In genomic region chr2:9189901-9190300, GRCh38 we compare ENCODE assay signal across 19 cellular contexts. TPM values are rescaled to one million over a fixed set of nuclear protein-coding genes. Genes with fewer than 3 reads are reported as not detected.
DNase-seq lines count a peak whose midpoint lies in the region; ATAC-seq, FAIRE-seq and TF ChIP-seq lines count a peak whose summit lies in the region.
"Had no signal": no experiment of that assay in that cellular context is flagged by ENCODE, and none has a peak within 500 bp of the region (broad histone marks: within the 10 kb centered on the region; RNA-seq: fewer than 3 reads in every experiment).

No MANE protein-coding gene starts in this region.

- peaks cover 10% of the 10 kb centered on the region; the same call in 1 of the 2 replicates for H3K4me1 ChIP-seq in Panc1 (ENCODE audit: control insufficient read depth, insufficient read depth, low read length)
- peaks cover 0 to 48% (median 11%) of the 10 kb centered on the region in 3 donors for H3K4me1 ChIP-seq in gastroesophageal sphincter
- H3K4me1 ChIP-seq in stomach smooth muscle (ENCODE audit: control insufficient read depth, insufficient read depth, low read length) = peaks cover 50% of the 10 kb centered on the region
- H3K4me1 ChIP-seq: BE2C had no signal

- H3K9me3 ChIP-seq in Panc1 (ENCODE audit: control insufficient read depth, insufficient read depth, low read depth, low read length) (no peaks in the 10 kb centered on the region), gastroesophageal sphincter (no peaks in the 10 kb centered on the region), stomach smooth muscle (ENCODE audit: control insufficient read depth in 2 of 2, low read length in 2 of 2) (no peaks in the 10 kb centered on the region)
- H3K9me3 ChIP-seq: BE2C, left lung, prostate gland had no signal

- BruUV-seq in Panc1 (replicated peaks; lab: Mats Ljungman, UMichigan) = no TSS peak

- CTCF ChIA-PET in Panc1 (lab: Charles Lee) = no interaction called here

- POLR2A ChIA-PET in Panc1 (lab: Charles Lee) = no interaction called here

- no peak for TF ChIP-seq EP300 in gastroesophageal sphincter (IDR thresholded peaks at IDR 0.05)

- no peak for TF ChIP-seq POLR2A in gastroesophageal sphincter (IDR thresholded peaks at IDR 0.05)

- no peak overlapping the region for H3K9ac ChIP-seq in stomach smooth muscle (ENCODE audit: low read length in 2 of 2)

- FAIRE-seq in GM19239 (lab: Jason Lieb, UNC) = no peak
- FAIRE-seq: bronchial epithelial cell, islet of Langerhans had no signal

- H3K36me3 ChIP-seq in Panc1 (ENCODE audit: control insufficient read depth, insufficient read depth, low read length) = no peaks in the 10 kb centered on the region
- H3K36me3 ChIP-seq in gastroesophageal sphincter = no peaks in the 10 kb centered on the region
- H3K36me3 ChIP-seq in stomach smooth muscle (ENCODE audit: control insufficient read depth in 2 of 2, insufficient read depth in 2 of 2, low read length in 2 of 2) = no peaks in the 10 kb centered on the region
- H3K36me3 ChIP-seq: BE2C, left lung, prostate gland had no signal

- no peak for TF ChIP-seq CTCF in AG10803 (conservative IDR thresholded peaks at IDR 0.05; ENCODE audit: low read length)
- TF ChIP-seq CTCF in Panc1 (IDR thresholded peaks at IDR 0.05) = no peak
- no peak for TF ChIP-seq CTCF in gastroesophageal sphincter (IDR thresholded peaks at IDR 0.05)

- peak overlapping the region; percentile 21; the same call in 1 of the 2 replicates for H3K27ac ChIP-seq in Panc1 (ENCODE audit: low read length)
- H3K27ac ChIP-seq in gastroesophageal sphincter = peak overlapping the region in 3 of 4 donors; percentile 72 to 82 (median 79)
- H3K27ac ChIP-seq in stomach smooth muscle (ENCODE audit: low read length) = peak overlapping the region; percentile 94
- H3K27ac ChIP-seq: prostate gland had no signal

- H3K27me3 ChIP-seq in Panc1 (ENCODE audit: control insufficient read depth, insufficient read depth, low read length) = no peaks in the 10 kb centered on the region
- no peaks in the 10 kb centered on the region for H3K27me3 ChIP-seq in gastroesophageal sphincter
- H3K27me3 ChIP-seq in stomach smooth muscle (ENCODE audit: control insufficient read depth in 1 of 2, insufficient read depth in 2 of 2, low read length in 2 of 2) = no peaks in the 10 kb centered on the region
- H3K27me3 ChIP-seq: BE2C, left lung had no signal

- ATAC-seq in Panc1 (no peak), gastroesophageal sphincter (no peak)
- ATAC-seq: left lung; stimulated activated memory B cell treated with anti-CD40 and anti-IgM and Interleukin-4, amounts not matched to agents 10 μg/mL and 1 μg/mL and 100 μg/mL, for 72 hours had no signal

- intact Hi-C loops in Panc1 (cut with micrococcal nuclease; ENCODE audit: unreplicated experiment) = no loop called here

- no peak overlapping the region for H3K4me3 ChIP-seq in AG10803 (ENCODE audit: low read length)
- no peak overlapping the region for H3K4me3 ChIP-seq in Panc1 (ENCODE audit: low read depth in 2 of 2, low read length in 2 of 2)
- no peak overlapping the region for H3K4me3 ChIP-seq in gastroesophageal sphincter
- no peak overlapping the region for H3K4me3 ChIP-seq in stomach smooth muscle (ENCODE audit: low read length in 2 of 2)
- H3K4me3 ChIP-seq: left lung, prostate gland had no signal

- in situ Hi-C loops in Panc1 (cut with HindIII; ENCODE audit: low pct_unique_long_range_greater_than_20kb, low sequenced_read_pairs) = no loop called here

- WGBS in gastroesophageal sphincter (ENCODE audit: low coverage in 1 of 2), 2 donors = 70 to 90% methylated on average over 2 of the region's 3 CpGs

- peak; percentile 30 for DNase-seq in AG10803 (ENCODE audit: low read depth)
- no peak for DNase-seq in Panc1 (ENCODE audit: low read depth, low spot score)
- DNase-seq in GOT3 (lab: John Stamatoyannopoulos, UW) = no peak
- DNase-seq in GM19239 (ENCODE audit: insufficient read length, low spot score) = no peak
- DNase-seq in activated CD4-positive, alpha-beta T cell treated with anti-CD3 and anti-CD28 coated beads for 1 hour = no peak
- no peak for DNase-seq in HCEC 1CT
- DNase-seq: activated CD4-positive, alpha-beta T cell treated with anti-CD3 and anti-CD28 coated beads for 4 hours; amygdala; BE2C; CD8-positive, alpha-beta memory T cell; EL; left lung; SHP77 treated with DMSO at 0.1 percent for 48 hours had no signal

RNA-seq across cellular contexts. Expression of gene ASAP2, which starts 16.7 kb away (rescaled TPM):
- total RNA-seq in Panc1 (2021; ENCODE audit: unreplicated experiment) (107 TPM), gastroesophageal sphincter (10 to 100 TPM; 18.3 to 31.4 (median 26.2) TPM)
- polyA plus RNA-seq in Panc1 (2012; ENCODE audit: insufficient read length) = 57.3 TPM
- polyA plus RNA-seq: CD8-positive, alpha-beta memory T cell had no signal

Comparison
In these comparisons a context has a peak if more than half of its experiments do, and no peak if none do; other contexts are left out.
1. H3K27ac ChIP-seq: peak in every context shown above with its lines; median percentile 94 in stomach smooth muscle; 79 in gastroesophageal sphincter; 21 in Panc1.